Comparison of ENCODE assay signal across 8 cellular contexts in the genomic region with DNA sequence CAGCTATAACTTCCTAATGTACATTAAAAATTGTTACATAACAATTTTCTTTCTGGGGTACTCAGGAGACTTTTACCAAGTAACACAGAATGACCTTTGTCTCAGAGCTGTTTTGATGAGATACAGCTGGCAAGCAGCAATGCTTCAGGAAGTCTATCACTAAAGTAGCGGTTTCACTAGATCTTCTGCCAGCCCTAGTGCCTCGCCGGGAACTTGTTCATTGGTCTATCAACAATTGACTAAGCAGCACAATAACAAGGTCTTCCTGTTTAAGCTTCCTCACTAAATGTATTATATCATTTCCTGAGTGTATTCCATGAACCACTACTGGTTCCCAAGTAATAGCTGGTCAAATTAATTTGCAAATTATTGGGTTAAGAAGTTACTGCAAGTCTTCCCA.
DNase-seq lines count a peak whose midpoint lies in the region; ATAC-seq lines count a peak whose summit lies in the region.

No MANE protein-coding gene starts in this region.

- ATAC-seq in GM19043 (IDR thresholded peaks at IDR 0.05; ENCODE audit: low read depth, unreplicated experiment) (peak; percentile 66), HG03442 (IDR thresholded peaks at IDR 0.05; ENCODE audit: unreplicated experiment) (peak; percentile 72)

- peak; percentile 17 for DNase-seq in activated CD8-positive, alpha-beta memory T cell treated with anti-CD3 and anti-CD28 coated beads, Interleukin-2, amount 50 U/mL, for 1 hour (ENCODE audit: extremely low read depth)
- DNase-seq in glomerular endothelial cell (ENCODE audit: extremely low read depth, low read depth, low spot score) (peak; percentile 93), NCI-H2107 treated with DMSO at 0.1 percent for 48 hours (lab: John Stamatoyannopoulos, UW; ENCODE audit: unreplicated experiment) (no peak), DMS153 treated with DMSO at 0.1 percent for 48 hours (lab: John Stamatoyannopoulos, UW; ENCODE audit: unreplicated experiment) (no peak), NCI-H2171 (lab: John Stamatoyannopoulos, UW) (no peak)
- peak; percentile 11 for DNase-seq in stimulated activated CD8-positive, alpha-beta memory T cell treated with anti-CD3 and anti-CD28 coated beads, Interleukin-4, amount 100 ng/mL, for 24 hours (ENCODE audit: low read depth)

Comparison
In these comparisons a context has a peak if more than half of its experiments do, and no peak if none do; other contexts are left out.
1. DNase-seq: peak in activated CD8-positive, alpha-beta memory T cell treated with anti-CD3 and anti-CD28 coated beads, Interleukin-2, amount 50 U/mL, for 1 hour (single experiment), glomerular endothelial cell (single experiment) and stimulated activated CD8-positive, alpha-beta memory T cell treated with anti-CD3 and anti-CD28 coated beads, Interleukin-4, amount 100 ng/mL, for 24 hours (single experiment); none in NCI-H2107 treated with DMSO at 0.1 percent for 48 hours (single experiment), DMS153 treated with DMSO at 0.1 percent for 48 hours (single experiment) and NCI-H2171 (single experiment).